Comparison of ENCODE assay signal across 8 cellular contexts in genomic region chr17:40818733-40819527, GRCh38. TPM values are rescaled to one million over a fixed set of nuclear protein-coding genes. Genes with fewer than 3 reads are reported as not detected.
A peak's percentile ranks its signal among the peaks of the same experiment; 100 is the strongest.
DNase-seq lines count a peak whose midpoint lies in the region; ATAC-seq and TF ChIP-seq lines count a peak whose summit lies in the region.

No MANE protein-coding gene starts in this region.

- ATAC-seq in HG03108 (IDR thresholded peaks at IDR 0.05; ENCODE audit: unreplicated experiment), result peak; percentile 77

- DNase-seq in 8988T (peak; percentile 62), NCI-H446 (lab: John Stamatoyannopoulos, UW) (peak; percentile 17 to 72), cerebellum (ENCODE audit: low spot score) (peak; percentile 81), kidney tubule cell (ENCODE audit: low spot score) (peak; percentile 90)
- DNase-seq in activated CD4-positive, alpha-beta T cell treated with anti-CD3 and anti-CD28 coated beads for 1 hour, result peak; percentile 81
- peak; percentile 52 to 63 for DNase-seq in stimulated activated CD4-positive, alpha-beta T cell treated with anti-CD3 and anti-CD28 coated beads, Interleukin-1b, Interleukin-23, amount 100 ng/mL, for 1 hour (ENCODE audit: low read depth in 2 of 2)

- peak; percentile 68 for TF ChIP-seq POLR2A in GM18526 (IDR thresholded peaks at IDR 0.05; ENCODE audit: extremely low read depth, insufficient read length)

RNA-seq across cellular contexts. Expression of gene KRT10, which starts 3.5 kb away (rescaled TPM):
- 2.4 TPM for total RNA-seq in cerebellum

RNA-seq across cellular contexts. Expression of gene KRT28, which starts 19.2 kb away (rescaled TPM):
- total RNA-seq in cerebellum, result not detected

RNA-seq across cellular contexts. Expression of gene KRT27, which starts 36.6 kb away (rescaled TPM):
- total RNA-seq in cerebellum, result 0.18 TPM

RNA-seq across cellular contexts. Expression of gene KRT26, which starts 46.9 kb away (rescaled TPM):
- not detected for total RNA-seq in cerebellum

RNA-seq across cellular contexts. Expression of gene KRT12, which starts 48.1 kb away (rescaled TPM):
- not detected for total RNA-seq in cerebellum

Comparison
In these comparisons a context has a peak if more than half of its experiments do, and no peak if none do; other contexts are left out.
1. Peak in every context shown above with its lines: DNase-seq and ATAC-seq.